Comparison of ENCODE assay signal across 8 cellular contexts in genomic region chr3:44337253-44337652, GRCh38. TPM values are rescaled to one million over a fixed set of nuclear protein-coding genes. Genes with fewer than 3 reads are reported as not detected.
DNase-seq lines count a peak whose midpoint lies in the region; ATAC-seq and TF ChIP-seq lines count a peak whose summit lies in the region.

No MANE protein-coding gene starts in this region.

- WGBS in esophagus muscularis mucosa = 75% methylated on average over 4 of the region's 4 CpGs
- WGBS in ovary, 3 donors = 55 to 62% (median 60%) methylated on average over 4 of the region's 4 CpGs

- H3K4me3 ChIP-seq in OCI-LY3 (ENCODE audit: low read length) = peak overlapping the region; percentile 85
- peak overlapping the region; percentile 69 to 86 (median 82) for H3K4me3 ChIP-seq in esophagus muscularis mucosa
- peak overlapping the region; percentile 76 for H3K4me3 ChIP-seq in ovary

- peak overlapping the region; percentile 85 for H3K4me2 ChIP-seq in OCI-LY3 (ENCODE audit: low read length)

- peak; percentile 16 for DNase-seq in EH (ENCODE audit: low read depth)
- DNase-seq in esophagus muscularis mucosa (ENCODE audit: extremely low spot score) = no peak
- DNase-seq in ovary = no peak
- no peak for DNase-seq in COLO668 (lab: John Stamatoyannopoulos, UW; ENCODE audit: unreplicated experiment)
- DNase-seq in GM20000 (ENCODE audit: low spot score) = no peak
- DNase-seq in GM10266 (ENCODE audit: extremely low spot score) = no peak

- H3K27me3 ChIP-seq in OCI-LY3 (ENCODE audit: low read depth, low read length) (no peaks in the 10 kb centered on the region), esophagus muscularis mucosa (no peaks in the 10 kb centered on the region), ovary (no peaks in the 10 kb centered on the region)

- TF ChIP-seq EP300 in esophagus muscularis mucosa (IDR thresholded peaks at IDR 0.05) (no peak), ovary (IDR thresholded peaks at IDR 0.05) (no peak)

- no peak overlapping the region for H3K27ac ChIP-seq in OCI-LY3 (ENCODE audit: low read length)
- H3K27ac ChIP-seq in esophagus muscularis mucosa (replicated peaks in 1 of 4) = peak overlapping the region; percentile 94 to 99 (median 96)
- H3K27ac ChIP-seq in ovary = peak overlapping the region; percentile 73 to 98

- intact Hi-C loops in esophagus muscularis mucosa (cut with DNase I) = loop anchor here (5.0 kb wide), 1 partner anchor 175 kb away; no protein-coding TSS in a partner anchor
- intact Hi-C loops in ovary (cut with DNase I) = loop anchor here in 2 of 4 donors (10.0 kb wide), 2 partner anchors 58 to 288 kb away; partner anchors contain the start of gene ZNF197 (in 1 of the 2)

- ATAC-seq in GM19467 (IDR thresholded peaks at IDR 0.05; ENCODE audit: unreplicated experiment) = no peak

- no peaks in the 10 kb centered on the region for H3K36me3 ChIP-seq in OCI-LY3 (replicated peaks; ENCODE audit: low read depth, low read length)
- no peaks in the 10 kb centered on the region for H3K36me3 ChIP-seq in esophagus muscularis mucosa
- no peaks in the 10 kb centered on the region for H3K36me3 ChIP-seq in ovary

- H4K20me1 ChIP-seq in OCI-LY3 (ENCODE audit: insufficient read depth, low read length) = peaks cover 5% of the 10 kb centered on the region; the same call in 1 of the 2 replicates

- H3K79me2 ChIP-seq in OCI-LY3 (ENCODE audit: low read length) = peaks cover 19% of the 10 kb centered on the region

- H3K9ac ChIP-seq in OCI-LY3 (ENCODE audit: low read length) = peak overlapping the region; percentile 80

- no peak for TF ChIP-seq POLR2A in esophagus muscularis mucosa (IDR thresholded peaks at IDR 0.05; ENCODE audit: low read depth)
- no peak for TF ChIP-seq POLR2A in ovary (IDR thresholded peaks at IDR 0.05)

- H3K4me1 ChIP-seq in OCI-LY3 (ENCODE audit: low read length) (peaks cover 17% of the 10 kb centered on the region), esophagus muscularis mucosa (peaks cover 30 to 39% (median 37%) of the 10 kb centered on the region in 4 donors), ovary (ENCODE audit: insufficient read depth) (no peaks in the 10 kb centered on the region)

- peak overlapping the region; percentile 85 for H2AFZ ChIP-seq in OCI-LY3 (ENCODE audit: low read depth, low read length)

- H3K9me3 ChIP-seq in OCI-LY3 (ENCODE audit: insufficient read depth, low read length) (no peaks in the 10 kb centered on the region), esophagus muscularis mucosa (no peaks in the 10 kb centered on the region), ovary (no peaks in the 10 kb centered on the region)

- TF ChIP-seq CTCF in OCI-LY3 (IDR thresholded peaks at IDR 0.05; ENCODE audit: low read depth, low read length) (0 out of 2 replicates have a peak, but pooled peaks have one; percentile 5), esophagus muscularis mucosa (IDR thresholded peaks at IDR 0.05) (no peak), ovary (IDR thresholded peaks at IDR 0.05) (no peak), GM20000 (IDR thresholded peaks at IDR 0.05; ENCODE audit: extremely low read depth, missing control alignments) (no peak), GM10266 (IDR thresholded peaks at IDR 0.05; ENCODE audit: control insufficient read depth, insufficient read depth, low read depth, missing control alignments) (no peak)

RNA-seq across cellular contexts. Expression of gene TCAIM, which starts 1.3 kb away (rescaled TPM):
- total RNA-seq in esophagus muscularis mucosa = 10 to 100 TPM; 32.0 to 46.4 (median 36.5) TPM
- total RNA-seq in ovary = 10 to 100 TPM; 18.7 to 24.0 (median 22.0) TPM
- 10 to 100 TPM; 11.1 to 18.8 TPM for polyA plus RNA-seq in ovary
